In genomic region chr10:101644002-101644401, GRCh38 we compare ENCODE assay signal across 18 cellular contexts. TPM values are rescaled to one million over a fixed set of nuclear protein-coding genes. Genes with fewer than 3 reads are reported as not detected.
A peak's percentile ranks its signal among the peaks of the same experiment; 100 is the strongest.
DNase-seq lines count a peak whose midpoint lies in the region; ATAC-seq, FAIRE-seq and TF ChIP-seq lines count a peak whose summit lies in the region.
"Had no signal": no experiment of that assay in that cellular context is flagged by ENCODE, and none has a peak within 500 bp of the region (broad histone marks: within the 10 kb centered on the region; RNA-seq: fewer than 3 reads in every experiment).

No MANE protein-coding gene starts in this region.

- peaks cover 18% of the 10 kb centered on the region in 2 donors for H3K4me1 ChIP-seq in gastrocnemius medialis
- H3K4me1 ChIP-seq: foreskin keratinocyte had no signal

- in situ Hi-C loops in gastrocnemius medialis (cut with MboI; ENCODE audit: low sequenced_read_pairs in 4 of 4): no loop called here

- no peak for FAIRE-seq in H54 (lab: Jason Lieb, UNC)

- no peak for TF ChIP-seq CTCF in gastrocnemius medialis (IDR thresholded peaks at IDR 0.05 in 4 of 5, conservative IDR thresholded peaks at IDR 0.05 in 1 of 5)

- no peak overlapping the region for H3K4me3 ChIP-seq in gastrocnemius medialis

- ATAC-seq in gastrocnemius medialis: no peak
- ATAC-seq: activated naive CD8-positive, alpha-beta T cell treated with anti-CD3 and anti-CD28 coated beads, Interleukin-2, amount 50 U/mL, for 24 hours; foreskin keratinocyte; HCT116; natural killer cell treated with Interleukin-12 subunit alpha and Interleukin-12 subunit beta and Interleukin-15 and Interleukin-18, amount 100 ng/mL, for 72 hours had no signal

- H3K9me3 ChIP-seq in gastrocnemius medialis: no peaks in the 10 kb centered on the region

- H3K27me3 ChIP-seq in gastrocnemius medialis: no peaks in the 10 kb centered on the region
- H3K27me3 ChIP-seq: foreskin keratinocyte had no signal

- DNase-seq in COR-L47 (lab: John Stamatoyannopoulos, UW) (peak; percentile 60), NCI-H146 treated with DMSO at 0.1 percent for 48 hours (lab: John Stamatoyannopoulos, UW; ENCODE audit: unreplicated experiment) (peak; percentile 79), head of caudate nucleus (peak in 22 of 42 donors; percentile 8 to 75 (median 39)), midbrain (lab: John Stamatoyannopoulos, UW) (peak; percentile 23), H54 (ENCODE audit: insufficient read length, low spot score) (no peak), D341Med (ENCODE audit: low spot score) (no peak), HuH-7.5 (ENCODE audit: low spot score) (no peak), gastrocnemius medialis (no peak)
- DNase-seq: activated CD4-positive, alpha-beta T cell treated with anti-CD3 and anti-CD28 coated beads, Interleukin-2, amount 50 U/mL, for 48 hours; activated effector memory CD4-positive, alpha-beta T cell treated with anti-CD3 and anti-CD28 coated beads, Interleukin-2, amount 50 U/mL, for 16 hours; activated naive CD8-positive, alpha-beta T cell treated with anti-CD3 and anti-CD28 coated beads, Interleukin-2, amount 50 U/mL, for 24 hours; erythroblast; foreskin keratinocyte; KG1; NCI-H187; NCI-H510A treated with DMSO at 0.1 percent for 48 hours had no signal

- intact Hi-C loops in head of caudate nucleus (cut with DNase I) (loop anchor here (10.0 kb wide), 1 partner anchor 51 kb away; the partner anchor contains the start of gene FBXW4), gastrocnemius medialis (cut with DNase I; ENCODE audit: low total_unique reads) (no loop called here)

- no peaks in the 10 kb centered on the region for H3K36me3 ChIP-seq in gastrocnemius medialis

- TF ChIP-seq POLR2A in H54 (IDR thresholded peaks at IDR 0.05; ENCODE audit: low read depth, low read length) (no peak), gastrocnemius medialis (IDR thresholded peaks at IDR 0.05) (no peak)

- no peak overlapping the region for H3K27ac ChIP-seq in gastrocnemius medialis
- H3K27ac ChIP-seq: foreskin keratinocyte had no signal

RNA-seq across cellular contexts. Expression of gene FBXW4, which starts 51.0 kb away (rescaled TPM):
- total RNA-seq in gastrocnemius medialis: 10 to 100 TPM; 43.1 to 72.6 (median 70.2) TPM

RNA-seq across cellular contexts. Expression of gene DPCD, which starts 55.9 kb away (rescaled TPM):
- 10 to 100 TPM; 17.8 to 38.4 (median 22.9) TPM for total RNA-seq in gastrocnemius medialis

RNA-seq across cellular contexts. Expression of gene POLL, which starts 55.9 kb away (rescaled TPM):
- total RNA-seq in gastrocnemius medialis: 10 to 100 TPM; 15.4 to 33.1 (median 29.4) TPM

Comparison
In these comparisons a context has a peak if more than half of its experiments do, and no peak if none do; other contexts are left out.
1. DNase-seq: peak in COR-L47 (single experiment), NCI-H146 treated with DMSO at 0.1 percent for 48 hours (single experiment), head of caudate nucleus (22 of 42) and midbrain (single experiment); none in H54 (single experiment), D341Med (single experiment), HuH-7.5 (single experiment) and gastrocnemius medialis (0 of 2).